ENCODE assay signal across 1 cellular context in the genomic region with DNA sequence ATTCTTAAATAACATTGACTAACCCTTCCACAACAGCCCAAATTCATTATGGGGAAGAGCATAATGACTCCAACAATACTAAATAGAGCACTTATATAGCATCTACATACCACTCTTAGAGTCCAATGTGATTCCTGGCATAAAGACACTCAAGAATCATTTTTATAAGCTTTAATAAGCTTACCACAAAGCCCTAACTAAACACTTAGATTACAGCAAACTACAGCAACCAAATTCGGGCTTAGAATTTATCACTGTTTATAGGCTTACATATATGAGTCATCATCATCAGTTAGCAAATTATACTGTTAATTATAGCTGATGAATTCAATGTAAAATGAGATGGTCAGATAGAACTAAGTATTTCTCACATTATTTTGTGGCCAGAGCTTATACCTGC.
TF ChIP-seq lines count a peak whose summit lies in the region.

No MANE protein-coding gene starts in this region.

TF ChIP-seq in IMR-90, 13 proteins besides CTCF, POLR2A, EP300 and RAD21:
- TF ChIP-seq FOS (IDR thresholded peaks at IDR 0.05; ENCODE audit: low read depth, low read length) (peak; percentile 61; the same call in 1 of the 2 replicates), RCOR1 (IDR thresholded peaks at IDR 0.05; ENCODE audit: insufficient replicate concordance, low read length) (no peak)
